In genomic region chr4:143163618-143164017, GRCh38 we compare ENCODE assay signal across 32 cellular contexts.
"Had no signal": no experiment of that assay in that cellular context is flagged by ENCODE, and none has a peak within 500 bp of the region (broad histone marks: within the 10 kb centered on the region; RNA-seq: fewer than 3 reads in every experiment).

No MANE protein-coding gene starts in this region.

- DNase-seq: activated CD4-positive, alpha-beta memory T cell treated with anti-CD3 and anti-CD28 coated beads, Interleukin-2, amount 10 ng/mL, durations not matched to agents 7 days and 5 days; activated CD4-positive, alpha-beta T cell treated with anti-CD3 and anti-CD28 coated beads for 1 hour; activated CD4-positive, alpha-beta T cell treated with anti-CD3 and anti-CD28 coated beads for 48 hours; activated CD4-positive, CD25-positive, alpha-beta regulatory T cell; activated CD8-positive, alpha-beta memory T cell treated with anti-CD3 and anti-CD28 coated beads for 24 hours; activated CD8-positive, alpha-beta memory T cell treated with anti-CD3 and anti-CD28 coated beads, Interleukin-2, amount 10 ng/mL, durations not matched to agents 7 days and 5 days; activated CD8-positive, alpha-beta memory T cell treated with anti-CD3 and anti-CD28 coated beads, Interleukin-2, amount 50 U/mL, for 48 hours; activated effector memory CD4-positive, alpha-beta T cell treated with anti-CD3 and anti-CD28 coated beads, Interleukin-2, amount 50 U/mL, for 16 hours; activated naive CD4-positive, alpha-beta T cell; activated naive CD4-positive, alpha-beta T cell treated with anti-CD3 and anti-CD28 coated beads, Interleukin-2, amount 50 U/mL, for 16 hours; activated naive CD8-positive, alpha-beta T cell treated with anti-CD3 and anti-CD28 coated beads for 36 hours; activated T-cell treated with anti-CD3 and anti-CD28 coated beads, Interleukin-2, amount 50 U/mL, for 72 hours; amniotic stem cell; aorta; NCI-H1092 treated with DMSO at 0.1 percent for 48 hours; NCI-H1417; NCI-H146; NCI-H187; NCI-H2029 treated with DMSO at 0.1 percent for 48 hours; NCI-H2107; NCI-H2171; NCI-H510A; NCI-H526 treated with DMSO at 0.1 percent for 48 hours; RPMI8226; SIG-M5; T-cell; T-helper 17 cell had no signal

- H3K27ac ChIP-seq: cardiac muscle cell, WERI-Rb-1 had no signal

- ATAC-seq: activated CD8-positive, alpha-beta memory T cell treated with anti-CD3 and anti-CD28 coated beads, Interleukin-2, amount 10 ng/mL, durations not matched to agents 7 days and 5 days; activated T-cell treated with anti-CD3 and anti-CD28 coated beads, Interleukin-2, amount 50 U/mL, for 72 hours; activated T-helper 17 cell treated with anti-CD3 and anti-CD28 coated beads, Interleukin-2, amount 50 U/mL, for 72 hours; Panc1; SK-N-SH treated with all-trans-retinoic acid at 6 μM for 48 hours; T-cell; T-helper 17 cell had no signal

- H3K27me3 ChIP-seq: cardiac muscle cell had no signal

- H3K36me3 ChIP-seq: cardiac muscle cell, WERI-Rb-1 had no signal

- H3K4me3 ChIP-seq: cardiac muscle cell had no signal
